Comparison of ENCODE assay signal across 1 cellular context in the genomic region with DNA sequence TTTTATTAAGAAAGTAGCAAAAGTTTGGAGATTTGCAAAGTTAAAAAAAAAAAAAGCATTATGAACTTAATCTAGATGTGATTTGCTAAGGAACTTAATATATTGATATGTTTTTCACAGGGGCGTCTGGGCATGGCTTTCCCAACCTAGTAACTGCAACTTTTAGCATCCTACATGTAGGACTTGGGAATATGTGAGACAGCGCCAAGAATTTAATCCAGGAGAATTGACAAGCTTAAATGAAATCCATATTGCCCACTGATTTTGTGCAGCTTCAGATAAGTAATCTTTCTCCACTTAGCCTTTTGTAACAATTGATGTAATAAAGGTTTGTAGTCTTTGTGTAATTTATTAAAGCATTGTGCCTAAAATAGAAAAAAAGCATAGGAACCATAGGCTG.
TF ChIP-seq lines count a peak whose summit lies in the region.

No MANE protein-coding gene starts in this region.

TF ChIP-seq in endothelial cell of umbilical vein, 7 proteins besides CTCF, POLR2A, EP300 and RAD21 (continued from another document):
- TF ChIP-seq POLR2AphosphoS5 (IDR thresholded peaks at IDR 0.05; ENCODE audit: insufficient read depth, low read depth, low read length): no peak
- no peak for TF ChIP-seq GATA2 (IDR thresholded peaks at IDR 0.05; ENCODE audit: insufficient read depth, insufficient read length, low read depth, low read length)
- no peak for TF ChIP-seq JUN (IDR thresholded peaks at IDR 0.05; ENCODE audit: borderline replicate concordance, insufficient read depth, insufficient read length, low read depth)
- no peak for TF ChIP-seq FOS (IDR thresholded peaks at IDR 0.05; ENCODE audit: borderline replicate concordance, insufficient read depth, low read length)
